1 cellular context compared by ENCODE assay signal in genomic region chr16:47538472-47538871, GRCh38.
TF ChIP-seq lines count a peak whose summit lies in the region.

No MANE protein-coding gene starts in this region.

TF ChIP-seq in HepG2, 621 proteins besides CTCF, POLR2A, EP300 and RAD21 (continued from another document):
- TF ChIP-seq PAXIP1 (CRISPR knock-in tag; conservative IDR thresholded peaks at IDR 0.05), result peak; percentile 97
- no peak for TF ChIP-seq NFE2L1 (CRISPR knock-in tag; IDR thresholded peaks at IDR 0.05; ENCODE audit: borderline replicate concordance)
- no peak for TF ChIP-seq MXD3 (CRISPR knock-in tag; IDR thresholded peaks at IDR 0.05)
- TF ChIP-seq ZNF839 (CRISPR knock-in tag; IDR thresholded peaks at IDR 0.05; ENCODE audit: borderline replicate concordance), result no peak
- TF ChIP-seq HCFC1 (IDR thresholded peaks at IDR 0.05; ENCODE audit: low read depth, low read length), result no peak
- TF ChIP-seq NPAS2 (CRISPR knock-in tag; IDR thresholded peaks at IDR 0.05; ENCODE audit: borderline replicate concordance), result no peak
- 0 out of 2 replicates have a peak, but pooled peaks have one; percentile 15 for TF ChIP-seq ZNF780A (CRISPR knock-in tag; IDR thresholded peaks at IDR 0.05)
- TF ChIP-seq ZNF629 (CRISPR knock-in tag; conservative IDR thresholded peaks at IDR 0.05), result 0 out of 2 replicates have a peak, but pooled peaks have one; percentile 3
- TF ChIP-seq U2AF2 (IDR thresholded peaks at IDR 0.05; ENCODE audit: low read depth, low read length), result no peak
- TF ChIP-seq SP140L (CRISPR knock-in tag; IDR thresholded peaks at IDR 0.05; ENCODE audit: borderline replicate concordance), result 0 out of 2 replicates have a peak, but pooled peaks have one; percentile 77
- peak; percentile 95 for TF ChIP-seq DPF2 (CRISPR knock-in tag; IDR thresholded peaks at IDR 0.05; ENCODE audit: borderline replicate concordance, low read depth)
- TF ChIP-seq SOX5 (CRISPR knock-in tag; IDR thresholded peaks at IDR 0.05; ENCODE audit: borderline replicate concordance), result peak; percentile 89; the same call in 1 of the 2 replicates
- peak; percentile 95 for TF ChIP-seq MIER3 (CRISPR knock-in tag; IDR thresholded peaks at IDR 0.05; ENCODE audit: borderline replicate concordance)
- peak; percentile 58; the same call in 1 of the 2 replicates for TF ChIP-seq ZNF724P (CRISPR knock-in tag; IDR thresholded peaks at IDR 0.05; ENCODE audit: borderline replicate concordance)
- TF ChIP-seq HMGXB3 (CRISPR knock-in tag; IDR thresholded peaks at IDR 0.05; ENCODE audit: borderline replicate concordance), result peak; percentile 84
- TF ChIP-seq ZNF451 (CRISPR knock-in tag; IDR thresholded peaks at IDR 0.05), result peak; percentile 66; the same call in 1 of the 2 replicates
- TF ChIP-seq ZBTB39 (CRISPR knock-in tag; IDR thresholded peaks at IDR 0.05), result peak; percentile 67; the same call in 1 of the 2 replicates
- peak; percentile 86 for TF ChIP-seq HOXA3 (CRISPR knock-in tag; IDR thresholded peaks at IDR 0.05)
- TF ChIP-seq ZNF781 (CRISPR knock-in tag; IDR thresholded peaks at IDR 0.05; ENCODE audit: borderline replicate concordance, not compliant biosample characterization), result peak; percentile 54
- TF ChIP-seq HBP1 (CRISPR knock-in tag; IDR thresholded peaks at IDR 0.05; ENCODE audit: low read depth), result peak; percentile 61; the same call in 1 of the 2 replicates
- TF ChIP-seq ADNP (CRISPR knock-in tag; IDR thresholded peaks at IDR 0.05), result no peak
- no peak for TF ChIP-seq MAFG (CRISPR knock-in tag; IDR thresholded peaks at IDR 0.05)
- TF ChIP-seq RXRB (CRISPR knock-in tag; IDR thresholded peaks at IDR 0.05; ENCODE audit: borderline replicate concordance), result peak; percentile 96
- TF ChIP-seq MAFK (conservative IDR thresholded peaks at IDR 0.05 in 1 of 2, IDR thresholded peaks at IDR 0.05 in 1 of 2; ENCODE audit: low read length in 2 of 2), result no peak
- no peak for TF ChIP-seq GTF3A (CRISPR knock-in tag; conservative IDR thresholded peaks at IDR 0.05)
- no peak for TF ChIP-seq SRY (CRISPR knock-in tag; IDR thresholded peaks at IDR 0.05)
- no peak for TF ChIP-seq SOX6 (IDR thresholded peaks at IDR 0.05)
- TF ChIP-seq SOX6 (CRISPR knock-in tag; IDR thresholded peaks at IDR 0.05), result peak; percentile 94
- no peak for TF ChIP-seq CCDC6 (CRISPR knock-in tag; IDR thresholded peaks at IDR 0.05)
